Comparison of ENCODE assay signal across 15 cellular contexts in genomic region chr19:18441804-18442788, GRCh38. TPM values are rescaled to one million over a fixed set of nuclear protein-coding genes. Genes with fewer than 3 reads are reported as not detected.
DNase-seq lines count a peak whose midpoint lies in the region; ATAC-seq and TF ChIP-seq lines count a peak whose summit lies in the region.
"Had no signal": no experiment of that assay in that cellular context is flagged by ENCODE, and none has a peak within 500 bp of the region (broad histone marks: within the 10 kb centered on the region; RNA-seq: fewer than 3 reads in every experiment).

No MANE protein-coding gene starts in this region.

- peaks cover 34% of the 10 kb centered on the region for H3K36me3 ChIP-seq in CD8-positive, alpha-beta T cell (ENCODE audit: insufficient read depth, low read length)
- H3K36me3 ChIP-seq in naive thymus-derived CD4-positive, alpha-beta T cell (ENCODE audit: control insufficient read depth in 2 of 3, insufficient read depth in 3 of 3, low read length in 3 of 3) = peaks cover 0 to 38% (median 8%) of the 10 kb centered on the region in 3 experiments
- H3K36me3 ChIP-seq in right atrium auricular region = peaks cover 38% of the 10 kb centered on the region

- peak overlapping the region; percentile 76 for H3K27ac Mint-ChIP-seq in CD8-positive, alpha-beta T cell
- H3K27ac Mint-ChIP-seq in activated naive CD8-positive, alpha-beta T cell treated with anti-CD3 and anti-CD28 coated beads for 36 hours = peak overlapping the region; percentile 69
- peak overlapping the region; percentile 9 to 92 (median 73) for H3K27ac Mint-ChIP-seq in naive thymus-derived CD4-positive, alpha-beta T cell

- H3K27me3 Mint-ChIP-seq in CD8-positive, alpha-beta T cell (ENCODE audit: low read depth) = no peaks in the 10 kb centered on the region
- no peaks in the 10 kb centered on the region for H3K27me3 Mint-ChIP-seq in activated naive CD8-positive, alpha-beta T cell treated with anti-CD3 and anti-CD28 coated beads for 36 hours
- peaks cover 0 to 2% (median 0%) of the 10 kb centered on the region in 5 donors for H3K27me3 Mint-ChIP-seq in naive thymus-derived CD4-positive, alpha-beta T cell

- H3K4me3 Mint-ChIP-seq in CD8-positive, alpha-beta T cell = peak overlapping the region; percentile 8
- H3K4me3 Mint-ChIP-seq in activated naive CD8-positive, alpha-beta T cell treated with anti-CD3 and anti-CD28 coated beads for 36 hours = peak overlapping the region; percentile 23
- H3K4me3 Mint-ChIP-seq in naive thymus-derived CD4-positive, alpha-beta T cell = peak overlapping the region in 7 of 10 donors; percentile 33 to 74 (median 71)

- POLR2A ChIA-PET in CD8-positive, alpha-beta T cell (lab: Charles Lee) = no interaction called here
- POLR2A ChIA-PET in HEK293T (lab: Yijun Ruan, JAX) = no interaction called here
- POLR2A ChIA-PET in naive thymus-derived CD4-positive, alpha-beta T cell (lab: Charles Lee) = interaction anchor here (0.7 kb wide), 1 partner anchor 545 kb away, joined by 3 read pairs; no protein-coding TSS in a partner anchor

- CTCF ChIA-PET in CD8-positive, alpha-beta T cell (lab: Charles Lee) = interaction anchor here (1.0 to 2.1 kb wide), 2 partner anchors 8 to 9 kb away, joined by 4 to 11 read pairs; no protein-coding TSS in a partner anchor
- CTCF ChIA-PET in HEK293T (lab: Yijun Ruan, JAX) = interaction anchor here (0.6 to 1.1 kb wide), 2 partner anchors 19 to 842 kb away, joined by 3 read pairs; no protein-coding TSS in a partner anchor
- CTCF ChIA-PET in naive thymus-derived CD4-positive, alpha-beta T cell (lab: Charles Lee) = interaction anchor here (1.0 kb wide), 1 partner anchor 7 kb away, joined by 4 read pairs; no protein-coding TSS in a partner anchor

- no peaks in the 10 kb centered on the region for H3K9me3 ChIP-seq in CD8-positive, alpha-beta T cell (ENCODE audit: low read length)
- H3K9me3 ChIP-seq in naive thymus-derived CD4-positive, alpha-beta T cell (ENCODE audit: control insufficient read depth in 2 of 3, low read length in 3 of 3) = no peaks in the 10 kb centered on the region
- H3K9me3 ChIP-seq in right atrium auricular region = no peaks in the 10 kb centered on the region
- H3K9me3 ChIP-seq: BLaER1, psoas muscle had no signal

- H3K4me3 ChIP-seq in CD8-positive, alpha-beta T cell (ENCODE audit: low read depth, low read length) = no peak overlapping the region
- H3K4me3 ChIP-seq in naive thymus-derived CD4-positive, alpha-beta T cell (ENCODE audit: low read length) = no peak overlapping the region
- H3K4me3 ChIP-seq in right atrium auricular region = no peak overlapping the region
- H3K4me3 ChIP-seq: BLaER1, psoas muscle had no signal

- ATAC-seq in CD8-positive, alpha-beta T cell = no peak
- peak; percentile 13 for ATAC-seq in naive thymus-derived CD4-positive, alpha-beta T cell
- ATAC-seq: psoas muscle, Right ventricle myocardium inferior had no signal

- DNase-seq in CD8-positive, alpha-beta T cell = peak in 1 of 7 experiments; percentile 33
- no peak for DNase-seq in HEK293T (ENCODE audit: extremely low spot score)
- DNase-seq in activated naive CD8-positive, alpha-beta T cell treated with anti-CD3 and anti-CD28 coated beads for 36 hours = no peak
- no peak for DNase-seq in naive thymus-derived CD4-positive, alpha-beta T cell
- no peak for DNase-seq in dermis blood vessel endothelial cell
- DNase-seq in right atrium auricular region (ENCODE audit: low spot score) = no peak
- no peak for DNase-seq in NCI-H1105 treated with DMSO at 0.1 percent for 48 hours (lab: John Stamatoyannopoulos, UW)
- no peak for DNase-seq in NCI-H345 (lab: John Stamatoyannopoulos, UW)
- DNase-seq: cerebellar nuclear complex, mammary epithelial cell, NCI-H1436 treated with DMSO at 0.1 percent for 48 hours, NCI-H82, psoas muscle had no signal

- H3K9me3 Mint-ChIP-seq in CD8-positive, alpha-beta T cell = no peaks in the 10 kb centered on the region
- peaks cover 3% of the 10 kb centered on the region for H3K9me3 Mint-ChIP-seq in activated naive CD8-positive, alpha-beta T cell treated with anti-CD3 and anti-CD28 coated beads for 36 hours
- H3K9me3 Mint-ChIP-seq in naive thymus-derived CD4-positive, alpha-beta T cell = peaks cover 0 to 5% (median 0%) of the 10 kb centered on the region in 11 donors

- peaks cover 20% of the 10 kb centered on the region for H3K4me1 Mint-ChIP-seq in CD8-positive, alpha-beta T cell (ENCODE audit: low read depth)
- H3K4me1 Mint-ChIP-seq in activated naive CD8-positive, alpha-beta T cell treated with anti-CD3 and anti-CD28 coated beads for 36 hours = peaks cover 18% of the 10 kb centered on the region
- peaks cover 11 to 34% (median 24%) of the 10 kb centered on the region in 7 donors for H3K4me1 Mint-ChIP-seq in naive thymus-derived CD4-positive, alpha-beta T cell

- H3K36me3 Mint-ChIP-seq in CD8-positive, alpha-beta T cell = peaks cover 31% of the 10 kb centered on the region
- peaks cover 6% of the 10 kb centered on the region for H3K36me3 Mint-ChIP-seq in activated naive CD8-positive, alpha-beta T cell treated with anti-CD3 and anti-CD28 coated beads for 36 hours
- H3K36me3 Mint-ChIP-seq in naive thymus-derived CD4-positive, alpha-beta T cell = peaks cover 0 to 15% (median 3%) of the 10 kb centered on the region in 5 donors

- H3K4me1 ChIP-seq in CD8-positive, alpha-beta T cell (ENCODE audit: insufficient read depth, low read length) = peaks cover 10% of the 10 kb centered on the region
- peaks cover 7 to 13% of the 10 kb centered on the region in 2 donors for H3K4me1 ChIP-seq in naive thymus-derived CD4-positive, alpha-beta T cell (ENCODE audit: control insufficient read depth in 2 of 2, insufficient read depth in 2 of 2, low read length in 2 of 2)
- H3K4me1 ChIP-seq in right atrium auricular region = peaks cover 0 to 24% of the 10 kb centered on the region in 2 donors

- no peak for TF ChIP-seq CTCF in CD8-positive, alpha-beta T cell (IDR thresholded peaks at IDR 0.05)
- TF ChIP-seq CTCF in right atrium auricular region (IDR thresholded peaks at IDR 0.05) = no peak

- intact Hi-C loops in CD8-positive, alpha-beta T cell (cut with DNase I, micrococcal nuclease) = no loop called here
- intact Hi-C loops in naive thymus-derived CD4-positive, alpha-beta T cell (cut with micrococcal nuclease) = no loop called here

- no peaks in the 10 kb centered on the region for H3K27me3 ChIP-seq in CD8-positive, alpha-beta T cell (ENCODE audit: insufficient read depth, low read length)
- H3K27me3 ChIP-seq in naive thymus-derived CD4-positive, alpha-beta T cell (ENCODE audit: control insufficient read depth in 2 of 2, insufficient read depth in 2 of 2, low read length in 2 of 2) = no peaks in the 10 kb centered on the region
- H3K27me3 ChIP-seq in right atrium auricular region = no peaks in the 10 kb centered on the region
- H3K27me3 ChIP-seq: BLaER1 had no signal

- H3K27ac ChIP-seq in CD8-positive, alpha-beta T cell (ENCODE audit: low read depth, low read length) = no peak overlapping the region
- H3K27ac ChIP-seq in naive thymus-derived CD4-positive, alpha-beta T cell (ENCODE audit: low read depth, low read length) = peak overlapping the region; percentile 40
- H3K27ac ChIP-seq in right atrium auricular region = no peak overlapping the region
- H3K27ac ChIP-seq: psoas muscle had no signal

TF ChIP-seq in HEK293T, 16 proteins besides CTCF, POLR2A, EP300 and RAD21:
- TF ChIP-seq SUZ12 (IDR thresholded peaks at IDR 0.05) = no peak
- TF ChIP-seq TARDBP (IDR thresholded peaks at IDR 0.05) = peak; percentile 44; the same call in 1 of the 2 replicates

RNA-seq across cellular contexts. Expression of gene ISYNA1, which starts 4.2 kb away (rescaled TPM):
- total RNA-seq in CD8-positive, alpha-beta T cell = 10 to 100 TPM; 54.5 to 54.7 TPM
- total RNA-seq in activated naive CD8-positive, alpha-beta T cell treated with anti-CD3 and anti-CD28 coated beads for 36 hours = 10 to 100 TPM; 29.6 to 32.7 TPM
- 10 to 100 TPM in 4 of 5 experiments, 1 to 10 TPM in 1; 9.5 to 42.5 (median 42.0) TPM for total RNA-seq in naive thymus-derived CD4-positive, alpha-beta T cell
- 10 to 100 TPM; 21.9 to 29.0 TPM for polyA plus RNA-seq in naive thymus-derived CD4-positive, alpha-beta T cell
- total RNA-seq in dermis blood vessel endothelial cell (35.4 and 69.7 TPM in 2 replicates), right atrium auricular region (10 to 100 TPM; 24.1 to 49.4 TPM)

RNA-seq across cellular contexts. Expression of gene SSBP4, which starts 22.9 kb away (rescaled TPM):
- 10 to 100 TPM; 49.9 to 58.2 TPM for total RNA-seq in CD8-positive, alpha-beta T cell
- total RNA-seq in activated naive CD8-positive, alpha-beta T cell treated with anti-CD3 and anti-CD28 coated beads for 36 hours = 100 to 1,000 TPM in 1 of 2 experiments, 10 to 100 TPM in 1; 96.1 to 101 TPM
- 100 to 1,000 TPM in 1 of 5 experiments, 10 to 100 TPM in 4; 27.0 to 185 (median 40.7) TPM for total RNA-seq in naive thymus-derived CD4-positive, alpha-beta T cell
- polyA plus RNA-seq in naive thymus-derived CD4-positive, alpha-beta T cell = 10 to 100 TPM; 33.5 to 42.8 TPM
- total RNA-seq in dermis blood vessel endothelial cell = 88.8 and 96.7 TPM in 2 replicates
- 10 to 100 TPM; 31.7 to 59.5 TPM for total RNA-seq in right atrium auricular region

RNA-seq across cellular contexts. Expression of gene LRRC25, which starts 44.7 kb away (rescaled TPM):
- total RNA-seq in CD8-positive, alpha-beta T cell = under 1 TPM in 1 of 2 experiments, not detected in 1; 0.22 TPM
- total RNA-seq in activated naive CD8-positive, alpha-beta T cell treated with anti-CD3 and anti-CD28 coated beads for 36 hours = not detected
- 10 to 100 TPM in 1 of 5 experiments, 1 to 10 TPM in 2, under 1 TPM in 2; 0.15 to 68.6 (median 1.2) TPM for total RNA-seq in naive thymus-derived CD4-positive, alpha-beta T cell
- under 1 TPM; 0.20 to 0.44 TPM for polyA plus RNA-seq in naive thymus-derived CD4-positive, alpha-beta T cell
- total RNA-seq in dermis blood vessel endothelial cell (not detected in 2 replicates), right atrium auricular region (1 to 10 TPM; 2.6 to 6.8 TPM)
- total RNA-seq: mammary epithelial cell had no signal
- polyA plus RNA-seq: mammary epithelial cell had no signal

RNA-seq across cellular contexts. Expression of gene GDF15, which starts 56.1 kb away (rescaled TPM):
- not detected for total RNA-seq in CD8-positive, alpha-beta T cell
- not detected for total RNA-seq in activated naive CD8-positive, alpha-beta T cell treated with anti-CD3 and anti-CD28 coated beads for 36 hours
- total RNA-seq in naive thymus-derived CD4-positive, alpha-beta T cell = under 1 TPM in 4 of 5 experiments, not detected in 1; 0.32 to 0.73 (median 0.58) TPM
- not detected for polyA plus RNA-seq in naive thymus-derived CD4-positive, alpha-beta T cell
- total RNA-seq in dermis blood vessel endothelial cell (106 and 152 TPM in 2 replicates), right atrium auricular region (1 to 10 TPM; 1.1 to 2.7 TPM)

Comparison
In these comparisons a context has a peak if more than half of its experiments do, and no peak if none do; other contexts are left out.
1. H3K4me3 Mint-ChIP-seq: peak in every context shown above with its lines; median percentile 71 in naive thymus-derived CD4-positive, alpha-beta T cell; 23 in activated naive CD8-positive, alpha-beta T cell treated with anti-CD3 and anti-CD28 coated beads for 36 hours; 8 in CD8-positive, alpha-beta T cell.